26 cellular contexts compared by ENCODE assay signal in genomic region chr15:77863491-77864105, GRCh38.
"Had no signal": no experiment of that assay in that cellular context is flagged by ENCODE, and none has a peak within 500 bp of the region (broad histone marks: within the 10 kb centered on the region; RNA-seq: fewer than 3 reads in every experiment).

No MANE protein-coding gene starts in this region.

- H3K36me3 Mint-ChIP-seq: activated naive CD4-positive, alpha-beta T cell treated with anti-CD3 and anti-CD28 coated beads, Interleukin-2, amount 50 U/mL, for 72 hours; brain; WTC11 had no signal

- H3K36me3 ChIP-seq: colonic mucosa, esophagus squamous epithelium, gastrocnemius medialis, prostate gland, tibial artery, uterus had no signal

- H3K27me3 ChIP-seq: colonic mucosa, dorsolateral prefrontal cortex, gastrocnemius medialis, uterus had no signal

- H3K4me3 ChIP-seq: colonic mucosa, dorsolateral prefrontal cortex, esophagus squamous epithelium, gastrocnemius medialis, mucosa of descending colon, prostate gland, tibial artery, uterus had no signal

- H3K4me3 Mint-ChIP-seq: activated CD4-positive, alpha-beta T cell treated with anti-CD3 and anti-CD28 coated beads for 36 hours; brain; central memory CD8-positive, alpha-beta T cell; stimulated activated naive CD8-positive, alpha-beta T cell treated with anti-CD3 and anti-CD28 coated beads, Interleukin-15, Interleukin-2, amounts not matched to agents 100 ng/mL and 50 ng/mL, for 24 hours; T-helper 1 cell treated with Interleukin-12 subunit alpha and Interleukin-12 subunit beta and Interleukin-4 antibody, amounts not matched to agents 30 μg/mL and 1 μg/mL, for 36 hours; WTC11 had no signal

- H3K27ac ChIP-seq: colonic mucosa, dorsolateral prefrontal cortex, esophagus squamous epithelium, gastrocnemius medialis, prostate gland, tibial artery, uterus had no signal

- DNase-seq: activated CD4-positive, alpha-beta T cell treated with anti-CD3 and anti-CD28 coated beads for 36 hours; activated CD4-positive, alpha-beta T cell treated with anti-CD3 and anti-CD28 coated beads, Interleukin-2, amount 50 U/mL, for 4 hours; activated CD8-positive, alpha-beta memory T cell treated with anti-CD3 and anti-CD28 coated beads for 24 hours; activated CD8-positive, alpha-beta memory T cell treated with anti-CD3 and anti-CD28 coated beads, Interleukin-2, amount 50 U/mL, for 48 hours; activated gamma-delta T cell; activated T-cell treated with anti-CD3 and anti-CD28 coated beads, Interleukin-2, amount 50 U/mL, for 48 hours; colonic mucosa; esophagus squamous epithelium; gastrocnemius medialis; hypothalamus; mesenchymal stem cell; stimulated activated CD4-positive, alpha-beta T cell treated with anti-CD3 and anti-CD28 coated beads, Interleukin-1b, Interleukin-23, amount 100 ng/mL, for 48 hours; substantia nigra; T1000 had no signal

- H3K27me3 Mint-ChIP-seq: activated CD4-positive, alpha-beta T cell treated with anti-CD3 and anti-CD28 coated beads for 36 hours; stimulated activated naive CD8-positive, alpha-beta T cell treated with anti-CD3 and anti-CD28 coated beads, Interleukin-15, Interleukin-2, amounts not matched to agents 100 ng/mL and 50 ng/mL, for 24 hours had no signal

- H3K4me1 ChIP-seq: colonic mucosa, gastrocnemius medialis, prostate gland, tibial artery, uterus had no signal

- H3K27ac Mint-ChIP-seq: activated CD4-positive, alpha-beta T cell treated with anti-CD3 and anti-CD28 coated beads for 36 hours; activated naive CD4-positive, alpha-beta T cell treated with anti-CD3 and anti-CD28 coated beads, Interleukin-2, amount 50 U/mL, for 72 hours; stimulated activated naive CD8-positive, alpha-beta T cell treated with anti-CD3 and anti-CD28 coated beads, Interleukin-15, Interleukin-2, amounts not matched to agents 100 ng/mL and 50 ng/mL, for 24 hours; T-helper 1 cell treated with Interleukin-12 subunit alpha and Interleukin-12 subunit beta and Interleukin-4 antibody, amounts not matched to agents 30 μg/mL and 1 μg/mL, for 36 hours; WTC11 had no signal

- H3K9me3 Mint-ChIP-seq: activated naive CD4-positive, alpha-beta T cell treated with anti-CD3 and anti-CD28 coated beads, Interleukin-2, amount 50 U/mL, for 72 hours; central memory CD8-positive, alpha-beta T cell; stimulated activated naive CD8-positive, alpha-beta T cell treated with anti-CD3 and anti-CD28 coated beads, Interleukin-15, Interleukin-2, amounts not matched to agents 100 ng/mL and 50 ng/mL, for 24 hours; T-helper 1 cell treated with Interleukin-12 subunit alpha and Interleukin-12 subunit beta and Interleukin-4 antibody, amounts not matched to agents 30 μg/mL and 1 μg/mL, for 36 hours; WTC11 had no signal

- H3K4me1 Mint-ChIP-seq: activated CD4-positive, alpha-beta T cell treated with anti-CD3 and anti-CD28 coated beads for 36 hours had no signal

- H3K9me3 ChIP-seq: colonic mucosa, esophagus squamous epithelium, gastrocnemius medialis, mucosa of descending colon, prostate gland, tibial artery, uterus had no signal

- ATAC-seq: activated CD4-positive, alpha-beta T cell treated with anti-CD3 and anti-CD28 coated beads for 36 hours; activated naive CD4-positive, alpha-beta T cell treated with anti-CD3 and anti-CD28 coated beads, Interleukin-2, amount 50 U/mL, for 72 hours; gastrocnemius medialis; left colon; mucosa of descending colon had no signal
